Comparison of ENCODE assay signal across 1 cellular context in the genomic region with DNA sequence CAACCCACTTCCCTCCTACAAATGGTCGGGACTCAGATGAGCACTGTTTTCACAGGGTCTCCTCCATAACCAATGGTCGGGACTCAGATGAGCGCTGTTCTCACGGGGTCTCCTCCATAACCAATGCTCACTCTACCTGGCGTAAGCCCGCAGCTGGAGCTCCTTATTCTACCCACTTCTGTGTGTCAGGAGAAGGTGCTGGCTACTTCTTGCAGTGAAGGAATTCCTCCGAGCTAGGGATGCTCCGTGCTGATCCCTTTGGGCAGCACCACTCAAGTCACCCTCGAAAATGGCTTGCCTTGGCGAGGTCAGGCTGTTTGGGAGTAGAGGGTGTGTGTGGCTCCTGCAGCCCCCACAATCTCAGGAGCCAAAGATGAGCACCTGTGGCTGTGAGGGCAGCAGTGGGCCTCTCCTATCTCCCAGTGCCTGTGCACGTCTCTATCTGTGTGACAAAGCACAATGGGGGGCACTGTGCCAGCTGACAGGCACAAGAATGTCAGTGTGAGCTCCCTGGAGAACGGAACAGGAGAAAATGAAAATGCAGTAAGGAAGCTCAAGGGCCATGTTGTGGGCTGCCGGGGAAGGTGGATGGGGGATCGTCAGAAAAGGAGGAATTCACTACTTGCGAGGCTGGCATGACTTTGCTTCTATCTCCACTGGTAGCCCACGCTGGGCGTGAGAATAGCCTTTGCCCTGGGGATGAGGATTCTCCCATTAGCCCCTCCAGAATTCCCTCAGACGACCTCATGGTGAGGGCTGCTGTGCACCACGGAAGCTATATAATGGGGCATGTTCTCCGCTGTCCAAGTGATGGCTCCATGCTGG.
TF ChIP-seq lines count a peak whose summit lies in the region.

No MANE protein-coding gene starts in this region.

TF ChIP-seq in H1, 55 proteins besides CTCF, POLR2A, EP300 and RAD21:
- TF ChIP-seq SRF (IDR thresholded peaks at IDR 0.05; ENCODE audit: low read depth, low read length): no peak
- no peak for TF ChIP-seq TBP (IDR thresholded peaks at IDR 0.05; ENCODE audit: low read depth, low read length)
- TF ChIP-seq TEAD4 (IDR thresholded peaks at IDR 0.05; ENCODE audit: low read depth, low read length): no peak
- TF ChIP-seq ASH2L (IDR thresholded peaks at IDR 0.05; ENCODE audit: low read length): no peak
- TF ChIP-seq JUND (IDR thresholded peaks at IDR 0.05; ENCODE audit: low read length): no peak
- no peak for TF ChIP-seq HDAC2 (IDR thresholded peaks at IDR 0.05; ENCODE audit: borderline replicate concordance in 1 of 2, low read depth in 2 of 2, low read length in 2 of 2)
- TF ChIP-seq PHF8 (conservative IDR thresholded peaks at IDR 0.05; ENCODE audit: low read depth, low read length): no peak
- TF ChIP-seq, protein P1, sequence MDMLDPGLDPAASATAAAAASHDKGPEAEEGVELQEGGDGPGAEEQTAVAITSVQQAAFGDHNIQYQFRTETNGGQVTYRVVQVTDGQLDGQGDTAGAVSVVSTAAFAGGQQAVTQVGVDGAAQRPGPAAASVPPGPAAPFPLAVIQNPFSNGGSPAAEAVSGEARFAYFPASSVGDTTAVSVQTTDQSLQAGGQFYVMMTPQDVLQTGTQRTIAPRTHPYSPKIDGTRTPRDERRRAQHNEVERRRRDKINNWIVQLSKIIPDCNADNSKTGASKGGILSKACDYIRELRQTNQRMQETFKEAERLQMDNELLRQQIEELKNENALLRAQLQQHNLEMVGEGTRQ (IDR thresholded peaks at IDR 0.05; ENCODE audit: low read length): no peak
- no peak for TF ChIP-seq CEBPB (IDR thresholded peaks at IDR 0.05; ENCODE audit: low read depth, low read length)
- no peak for TF ChIP-seq KDM4A (IDR thresholded peaks at IDR 0.05; ENCODE audit: low read depth, low read length, severe bottlenecking)
- no peak for TF ChIP-seq SP2 (IDR thresholded peaks at IDR 0.05; ENCODE audit: low read length)
- TF ChIP-seq ZNF274 (IDR thresholded peaks at IDR 0.05; ENCODE audit: borderline replicate concordance, extremely low read depth, low read length): no peak
- no peak for TF ChIP-seq JUN (IDR thresholded peaks at IDR 0.05; ENCODE audit: low read depth, low read length)
- TF ChIP-seq CREB1 (IDR thresholded peaks at IDR 0.05): no peak
- TF ChIP-seq, protein P2, sequence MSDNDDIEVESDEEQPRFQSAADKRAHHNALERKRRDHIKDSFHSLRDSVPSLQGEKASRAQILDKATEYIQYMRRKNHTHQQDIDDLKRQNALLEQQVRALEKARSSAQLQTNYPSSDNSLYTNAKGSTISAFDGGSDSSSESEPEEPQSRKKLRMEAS (IDR thresholded peaks at IDR 0.05): no peak
